ENCODE assay signal across 9 cellular contexts in genomic region chr1:21534674-21535378, GRCh38. TPM values are rescaled to one million over a fixed set of nuclear protein-coding genes. Genes with fewer than 3 reads are reported as not detected.
DNase-seq lines count a peak whose midpoint lies in the region; ATAC-seq, FAIRE-seq and TF ChIP-seq lines count a peak whose summit lies in the region.
"Had no signal": no experiment of that assay in that cellular context is flagged by ENCODE, and none has a peak within 500 bp of the region (broad histone marks: within the 10 kb centered on the region; RNA-seq: fewer than 3 reads in every experiment).

No MANE protein-coding gene starts in this region.

- intact Hi-C loops in ovary (cut with DNase I), result no loop called here

- no peaks in the 10 kb centered on the region for H3K79me2 ChIP-seq in DOHH2 (ENCODE audit: control insufficient read depth, low read length)

- no peak overlapping the region for H3K4me2 ChIP-seq in DOHH2 (ENCODE audit: low read length)

- H3F3A ChIP-seq in DOHH2 (ENCODE audit: control insufficient read depth, insufficient read depth), result no peaks in the 10 kb centered on the region

- peaks cover 4% of the 10 kb centered on the region; the same call in 1 of the 2 replicates for H4K20me1 ChIP-seq in DOHH2 (ENCODE audit: control insufficient read depth, insufficient read depth, low read depth, low read length)

- no peak overlapping the region for H3K27ac ChIP-seq in DOHH2 (ENCODE audit: low read depth, low read length)
- no peak overlapping the region for H3K27ac ChIP-seq in ovary

- 46 to 62% (median 52%) methylated on average over 11 of the region's 11 CpGs for WGBS in ovary, 3 donors

- TF ChIP-seq POLR2A in ovary (IDR thresholded peaks at IDR 0.05), result no peak

- peak; percentile 74 for FAIRE-seq in HTR-8/SVneo (lab: Jason Lieb, UNC)
- no peak for FAIRE-seq in RCC 7860 (lab: Jason Lieb, UNC)

- H3K9me3 ChIP-seq in DOHH2 (ENCODE audit: control insufficient read depth, insufficient read depth, low read length) (no peaks in the 10 kb centered on the region), ovary (no peaks in the 10 kb centered on the region)

- H3K4me3 ChIP-seq in DOHH2 (ENCODE audit: low read length) (no peak overlapping the region), epithelial cell of esophagus (ENCODE audit: low read length) (no peak overlapping the region), ovary (no peak overlapping the region)

- no peak for TF ChIP-seq EP300 in ovary (IDR thresholded peaks at IDR 0.05)

- H3K4me1 ChIP-seq in DOHH2 (ENCODE audit: control insufficient read depth, low read length) (no peaks in the 10 kb centered on the region), ovary (ENCODE audit: insufficient read depth) (peaks cover 11% of the 10 kb centered on the region)

- H3K36me3 ChIP-seq in DOHH2 (ENCODE audit: control insufficient read depth, low read length) (no peaks in the 10 kb centered on the region), ovary (no peaks in the 10 kb centered on the region)

- H3K9me2 ChIP-seq in DOHH2 (replicated peaks; ENCODE audit: control insufficient read depth, low read length), result no peaks in the 10 kb centered on the region

- H3K27me3 ChIP-seq in DOHH2 (ENCODE audit: control insufficient read depth, low read length), result peaks cover 53% of the 10 kb centered on the region
- no peaks in the 10 kb centered on the region for H3K27me3 ChIP-seq in ovary

- TF ChIP-seq CTCF in DOHH2 (IDR thresholded peaks at IDR 0.05; ENCODE audit: low read depth, low read length, poor library complexity, severe bottlenecking) (peak; percentile 72), epithelial cell of esophagus (IDR thresholded peaks at IDR 0.05; ENCODE audit: insufficient read depth, low read depth, low read length, missing control alignments) (peak; percentile 75), ovary (IDR thresholded peaks at IDR 0.05) (peak in 1 of 3 donors; percentile 34)

- ATAC-seq in GM19452 (IDR thresholded peaks at IDR 0.05; ENCODE audit: unreplicated experiment), result no peak

- DNase-seq in HTR-8/SVneo (ENCODE audit: insufficient read length, low spot score), result no peak
- DNase-seq in RCC 7860 (ENCODE audit: low spot score), result peak; percentile 36
- peak; percentile 76 for DNase-seq in epithelial cell of esophagus (ENCODE audit: low read depth)
- peak in 3 of 5 donors; percentile 28 to 37 (median 31) for DNase-seq in ovary
- DNase-seq in NCI-H345 (lab: John Stamatoyannopoulos, UW), result no peak
- DNase-seq in cerebellar nuclear complex (lab: John Stamatoyannopoulos, UW), result no peak

RNA-seq across cellular contexts. Expression of gene ALPL, which starts 25.6 kb away (rescaled TPM):
- total RNA-seq in ovary, result 1 to 10 TPM; 1.2 to 5.3 (median 3.3) TPM
- polyA plus RNA-seq in ovary, result 1 to 10 TPM; 4.1 to 9.2 TPM
- total RNA-seq: activated CD8-positive, alpha-beta memory T cell treated with anti-CD3 and anti-CD28 coated beads for 36 hours had no signal

Comparison
In these comparisons a context has a peak if more than half of its experiments do, and no peak if none do; other contexts are left out.
1. DNase-seq: peak in RCC 7860 (single experiment), epithelial cell of esophagus (single experiment) and ovary (3 of 5); none in HTR-8/SVneo (single experiment), NCI-H345 (single experiment) and cerebellar nuclear complex (0 of 2).